In genomic region chr6:27836080-27836782, GRCh38 we compare ENCODE assay signal across 8 cellular contexts.
DNase-seq lines count a peak whose midpoint lies in the region; ATAC-seq and TF ChIP-seq lines count a peak whose summit lies in the region.

No MANE protein-coding gene starts in this region.

- no peak for ATAC-seq in HG02610 (IDR thresholded peaks at IDR 0.05; ENCODE audit: unreplicated experiment)

- peak overlapping the region; percentile 95 to 96 for H3K27ac ChIP-seq in testis

- TF ChIP-seq CTCF in testis (IDR thresholded peaks at IDR 0.05): no peak

- H3K4me1 ChIP-seq in testis: peaks cover 5% of the 10 kb centered on the region

- WGBS in testis, 2 donors: 19 to 24% methylated on average over 3 of the region's 3 CpGs

- intact Hi-C loops in testis (cut with DNase I; ENCODE audit: low total_unique reads): no loop called here

- TF ChIP-seq POLR2A in testis (IDR thresholded peaks at IDR 0.05): no peak

- DNase-seq in NCI-H2171 treated with DMSO at 0.1 percent for 48 hours (lab: John Stamatoyannopoulos, UW): peak; percentile 10
- no peak for DNase-seq in NCI-H2171 (lab: John Stamatoyannopoulos, UW)
- peak; percentile 12 for DNase-seq in SK-N-DZ (ENCODE audit: low spot score)
- no peak for DNase-seq in testis
- DNase-seq in activated CD8-positive, alpha-beta memory T cell treated with anti-CD3 and anti-CD28 coated beads for 24 hours: no peak
- no peak for DNase-seq in iPS-NIHi11 (ENCODE audit: low spot score)

- H3K4me3 ChIP-seq in iPS-18c (ENCODE audit: insufficient read depth, low read depth, low read length): peak overlapping the region; percentile 70
- H3K4me3 ChIP-seq in testis: peak overlapping the region; percentile 87 to 95

- no peaks in the 10 kb centered on the region for H3K27me3 ChIP-seq in testis

- H3K36me3 ChIP-seq in testis (ENCODE audit: low read depth, missing control alignments): no peaks in the 10 kb centered on the region

- no peaks in the 10 kb centered on the region for H3K9me3 ChIP-seq in iPS-18c (ENCODE audit: control insufficient read depth, insufficient read depth, low read length)
- no peaks in the 10 kb centered on the region for H3K9me3 ChIP-seq in testis

Comparison
In these comparisons a context has a peak if more than half of its experiments do, and no peak if none do; other contexts are left out.
1. DNase-seq: peak in NCI-H2171 treated with DMSO at 0.1 percent for 48 hours (single experiment) and SK-N-DZ (single experiment); none in NCI-H2171 (single experiment), testis (single experiment), activated CD8-positive, alpha-beta memory T cell treated with anti-CD3 and anti-CD28 coated beads for 24 hours (single experiment) and iPS-NIHi11 (single experiment).